26 cellular contexts compared by ENCODE assay signal in the genomic region with DNA sequence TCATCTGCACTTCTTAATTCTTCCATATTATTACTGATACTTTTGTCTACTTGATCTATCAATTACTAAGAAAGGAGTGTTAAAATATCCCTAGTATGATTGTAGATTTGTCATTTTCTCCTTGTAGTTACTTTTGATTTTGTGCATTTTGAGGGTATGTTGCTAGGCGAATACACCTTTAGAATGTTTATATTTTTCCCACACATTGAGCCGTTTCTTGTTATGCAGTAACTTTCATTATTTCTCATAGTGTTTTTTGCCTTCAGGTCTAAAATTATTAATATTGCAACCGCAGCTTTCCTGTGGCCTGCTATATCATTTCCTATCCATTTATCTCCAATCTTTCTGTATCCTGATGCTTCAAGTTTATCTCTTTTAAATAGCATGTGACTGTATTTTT. TPM values are rescaled to one million over a fixed set of nuclear protein-coding genes. Genes with fewer than 3 reads are reported as not detected.
"Had no signal": no experiment of that assay in that cellular context is flagged by ENCODE, and none has a peak within 500 bp of the region (broad histone marks: within the 10 kb centered on the region; RNA-seq: fewer than 3 reads in every experiment).

No MANE protein-coding gene starts in this region.

- H3K9me3 Mint-ChIP-seq: memory B cell had no signal

- H3K36me3 Mint-ChIP-seq: memory B cell, neural progenitor cell, type B pancreatic cell had no signal

- DNase-seq: cortex of kidney; dorsolateral prefrontal cortex; effector CD4-positive, alpha-beta T cell; foreskin fibroblast; gastrocnemius medialis; head of caudate nucleus; kidney; right lobe of liver; small intestine; stimulated activated CD4-positive, alpha-beta T cell treated with anti-CD3 and anti-CD28 coated beads, Interleukin-15, amount 100 ng/mL, for 24 hours; stimulated activated CD4-positive, alpha-beta T cell treated with anti-CD3 and anti-CD28 coated beads, Interleukin-2, amount 100 ng/mL, for 48 hours; stimulated activated CD8-positive, alpha-beta memory T cell treated with anti-CD3 and anti-CD28 coated beads, Interleukin-4, amount 100 ng/mL, for 48 hours; stimulated activated naive CD8-positive, alpha-beta T cell treated with anti-CD3 and anti-CD28 coated beads, Interleukin-15, Interleukin-2, amounts not matched to agents 100 U/mL and 50 U/mL, for 24 hours; substantia nigra; testis; tibial artery had no signal

- H3K4me1 Mint-ChIP-seq: nephron, neural progenitor cell had no signal

- H3K27me3 Mint-ChIP-seq: memory B cell had no signal

- H3K4me3 Mint-ChIP-seq: memory B cell, nephron, neural progenitor cell, type B pancreatic cell had no signal

- H3K27ac Mint-ChIP-seq: memory B cell, nephron, neural progenitor cell, progenitor cell of endocrine pancreas, type B pancreatic cell had no signal

- ATAC-seq: gastrocnemius medialis; left lobe of liver; right lobe of liver; stimulated activated naive CD8-positive, alpha-beta T cell treated with anti-CD3 and anti-CD28 coated beads, Interleukin-15, Interleukin-2, amounts not matched to agents 100 U/mL and 50 U/mL, for 24 hours had no signal

RNA-seq across cellular contexts. Expression of a gene that starts 44.6 kb away (rescaled TPM):
- total RNA-seq: gastrocnemius medialis, glomerular endothelial cell, left lobe of liver, lung, osteoblast, right lobe of liver had no signal

RNA-seq across cellular contexts. Expression of a gene that starts 46.8 kb away (rescaled TPM):
- total RNA-seq: gastrocnemius medialis, mononuclear cell, osteoblast, progenitor cell of endocrine pancreas had no signal
